1 cellular context compared by ENCODE assay signal in the genomic region with DNA sequence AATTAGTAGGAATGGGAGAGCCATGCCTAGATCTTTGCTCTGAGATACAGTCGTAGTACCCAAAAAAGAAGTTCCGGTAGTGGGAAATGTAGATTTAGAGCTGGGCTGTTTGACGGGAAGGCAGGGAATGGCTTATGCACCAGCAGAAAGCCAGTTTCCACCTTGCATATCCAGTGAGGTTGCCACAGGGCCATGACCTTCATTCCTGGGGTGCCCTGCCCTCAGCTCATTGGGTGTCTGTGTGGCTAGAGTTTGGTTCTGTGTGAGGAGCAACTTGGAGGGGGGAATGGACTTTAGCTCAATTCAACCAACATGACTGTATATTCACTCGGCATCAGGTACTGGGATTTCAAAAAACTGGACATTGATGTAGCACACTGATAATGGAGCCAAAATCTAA.
TF ChIP-seq lines count a peak whose summit lies in the region.

No MANE protein-coding gene starts in this region.

TF ChIP-seq in H1, 55 proteins besides CTCF, POLR2A, EP300 and RAD21:
- TF ChIP-seq CEBPB (IDR thresholded peaks at IDR 0.05; ENCODE audit: low read depth, low read length), result no peak
- TF ChIP-seq ZNF274 (IDR thresholded peaks at IDR 0.05; ENCODE audit: borderline replicate concordance, extremely low read depth, low read length), result no peak
- no peak for TF ChIP-seq E2F6 (IDR thresholded peaks at IDR 0.05)
- no peak for TF ChIP-seq PHF8 (conservative IDR thresholded peaks at IDR 0.05; ENCODE audit: low read depth, low read length)
- TF ChIP-seq EGR1 (IDR thresholded peaks at IDR 0.05; ENCODE audit: borderline replicate concordance, low read depth, low read length), result no peak
